Comparison of ENCODE assay signal across 14 cellular contexts in the genomic region with DNA sequence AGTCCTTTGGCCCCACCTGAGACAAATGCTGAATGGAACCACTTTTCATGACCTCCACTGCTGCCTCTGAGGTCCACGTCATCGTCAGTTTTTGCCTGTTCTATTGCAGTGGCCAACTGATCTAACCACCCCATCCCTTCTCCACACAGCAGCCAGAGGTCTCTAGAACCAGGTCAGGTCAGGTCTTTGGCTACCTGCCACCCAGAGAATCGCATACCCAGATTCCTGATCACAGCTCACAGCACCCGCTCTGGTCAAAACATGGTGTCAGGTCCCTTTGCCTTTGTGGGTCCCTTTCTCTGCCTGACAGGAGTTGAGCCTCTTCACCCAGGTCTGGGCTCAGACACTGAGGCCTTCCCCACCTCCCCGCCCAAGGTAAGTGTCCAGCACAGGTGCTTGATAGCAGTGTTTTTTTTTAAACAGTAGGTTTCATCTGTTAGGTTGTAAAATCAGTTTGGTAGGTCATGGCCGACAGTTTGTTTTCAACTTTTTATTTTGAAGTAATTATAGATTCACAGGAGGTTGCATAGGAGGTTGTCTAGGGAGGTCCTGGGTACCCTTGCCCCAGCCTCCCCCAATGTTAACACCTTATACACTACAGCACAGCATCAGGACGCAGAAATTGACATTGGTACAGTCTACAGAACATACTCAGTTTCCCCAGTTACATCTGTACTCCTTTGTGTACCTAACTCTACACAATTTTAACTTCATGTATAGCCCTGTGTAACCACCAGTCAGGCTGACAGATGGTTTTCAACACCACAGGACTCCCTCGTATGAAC. TPM values are rescaled to one million over a fixed set of nuclear protein-coding genes. Genes with fewer than 3 reads are reported as not detected.
DNase-seq lines count a peak whose midpoint lies in the region; ATAC-seq and TF ChIP-seq lines count a peak whose summit lies in the region.
"Had no signal": no experiment of that assay in that cellular context is flagged by ENCODE, and none has a peak within 500 bp of the region (broad histone marks: within the 10 kb centered on the region; RNA-seq: fewer than 3 reads in every experiment).

No MANE protein-coding gene starts in this region.

- peak overlapping the region; percentile 34 for H3K27ac Mint-ChIP-seq in CD4-positive, alpha-beta T cell
- H3K27ac Mint-ChIP-seq in CD8-positive, alpha-beta memory T cell: peak overlapping the region in 5 of 8 donors; percentile 22 to 83 (median 36)
- peak overlapping the region; percentile 61 for H3K27ac Mint-ChIP-seq in memory B cell
- H3K27ac Mint-ChIP-seq in stimulated activated naive CD8-positive, alpha-beta T cell treated with anti-CD3 and anti-CD28 coated beads, Interleukin-15, amount 100 ng/mL, for 72 hours: peak overlapping the region in 1 of 2 donors; percentile 66
- H3K27ac Mint-ChIP-seq: activated CD4-positive, alpha-beta T cell treated with anti-CD3 and anti-CD28 coated beads, Interleukin-2, amount 10 ng/mL, durations not matched to agents 24 days and 14 days had no signal

- no peak overlapping the region for H3K4me3 Mint-ChIP-seq in CD4-positive, alpha-beta T cell
- H3K4me3 Mint-ChIP-seq in CD8-positive, alpha-beta memory T cell: no peak overlapping the region
- H3K4me3 Mint-ChIP-seq in memory B cell: no peak overlapping the region
- no peak overlapping the region for H3K4me3 Mint-ChIP-seq in stimulated activated naive CD8-positive, alpha-beta T cell treated with anti-CD3 and anti-CD28 coated beads, Interleukin-15, amount 100 ng/mL, for 72 hours
- H3K4me3 Mint-ChIP-seq: activated CD4-positive, alpha-beta T cell treated with anti-CD3 and anti-CD28 coated beads, Interleukin-2, amount 10 ng/mL, durations not matched to agents 24 days and 14 days had no signal

- no peaks in the 10 kb centered on the region for H3K9me3 Mint-ChIP-seq in CD4-positive, alpha-beta T cell
- no peaks in the 10 kb centered on the region for H3K9me3 Mint-ChIP-seq in CD8-positive, alpha-beta memory T cell
- no peaks in the 10 kb centered on the region for H3K9me3 Mint-ChIP-seq in memory B cell
- H3K9me3 Mint-ChIP-seq in stimulated activated naive CD8-positive, alpha-beta T cell treated with anti-CD3 and anti-CD28 coated beads, Interleukin-15, amount 100 ng/mL, for 72 hours: no peaks in the 10 kb centered on the region
- H3K9me3 Mint-ChIP-seq: activated CD4-positive, alpha-beta T cell treated with anti-CD3 and anti-CD28 coated beads, Interleukin-2, amount 10 ng/mL, durations not matched to agents 24 days and 14 days had no signal

- no peak overlapping the region for H3K4me3 ChIP-seq in CD8-positive, alpha-beta memory T cell (ENCODE audit: low read length)
- H3K4me3 ChIP-seq: SK-N-MC, tibial nerve had no signal

- H3K4me1 Mint-ChIP-seq in CD4-positive, alpha-beta T cell (ENCODE audit: low read depth): peaks cover 34% of the 10 kb centered on the region
- peaks cover 25 to 46% (median 26%) of the 10 kb centered on the region in 3 donors for H3K4me1 Mint-ChIP-seq in CD8-positive, alpha-beta memory T cell
- peaks cover 20% of the 10 kb centered on the region for H3K4me1 Mint-ChIP-seq in memory B cell
- H3K4me1 Mint-ChIP-seq in stimulated activated naive CD8-positive, alpha-beta T cell treated with anti-CD3 and anti-CD28 coated beads, Interleukin-15, amount 100 ng/mL, for 72 hours: peaks cover 40% of the 10 kb centered on the region

- ATAC-seq in CD4-positive, alpha-beta T cell (ENCODE audit: poor library complexity): peak; percentile 6
- ATAC-seq in memory B cell (ENCODE audit: low read depth) (no peak), GM19455 (IDR thresholded peaks at IDR 0.05; ENCODE audit: unreplicated experiment) (no peak)
- no peak for ATAC-seq in stimulated activated naive CD8-positive, alpha-beta T cell treated with anti-CD3 and anti-CD28 coated beads, Interleukin-15, amount 100 ng/mL, for 72 hours
- ATAC-seq: HCT116 had no signal

- H3K27me3 Mint-ChIP-seq in CD4-positive, alpha-beta T cell: no peaks in the 10 kb centered on the region
- no peaks in the 10 kb centered on the region for H3K27me3 Mint-ChIP-seq in CD8-positive, alpha-beta memory T cell
- no peaks in the 10 kb centered on the region for H3K27me3 Mint-ChIP-seq in memory B cell
- H3K27me3 Mint-ChIP-seq in stimulated activated naive CD8-positive, alpha-beta T cell treated with anti-CD3 and anti-CD28 coated beads, Interleukin-15, amount 100 ng/mL, for 72 hours: no peaks in the 10 kb centered on the region
- H3K27me3 Mint-ChIP-seq: activated CD4-positive, alpha-beta T cell treated with anti-CD3 and anti-CD28 coated beads, Interleukin-2, amount 10 ng/mL, durations not matched to agents 24 days and 14 days had no signal

- H3K4me1 ChIP-seq in CD8-positive, alpha-beta memory T cell (ENCODE audit: insufficient read depth, low read length): peaks cover 6% of the 10 kb centered on the region
- H3K4me1 ChIP-seq: parathyroid adenoma had no signal

- no peaks in the 10 kb centered on the region for H3K9me3 ChIP-seq in CD4-positive, alpha-beta T cell (ENCODE audit: control insufficient read depth, low read length)
- no peaks in the 10 kb centered on the region for H3K9me3 ChIP-seq in CD8-positive, alpha-beta memory T cell (ENCODE audit: low read length)
- H3K9me3 ChIP-seq: tibial nerve had no signal

- no peak for DNase-seq in CD4-positive, alpha-beta T cell
- no peak for DNase-seq in CD8-positive, alpha-beta memory T cell
- DNase-seq in memory B cell (ENCODE audit: low spot score in 2 of 2): no peak
- DNase-seq in stimulated activated naive CD8-positive, alpha-beta T cell treated with anti-CD3 and anti-CD28 coated beads, Interleukin-15, amount 100 ng/mL, for 72 hours: no peak
- DNase-seq: activated CD4-positive, alpha-beta T cell treated with anti-CD3 and anti-CD28 coated beads, Interleukin-2, amount 10 ng/mL, durations not matched to agents 24 days and 14 days; DMS53; foreskin fibroblast; NCI-H1436; NCI-H82 had no signal

- peaks cover 70% of the 10 kb centered on the region for H3K36me3 Mint-ChIP-seq in CD4-positive, alpha-beta T cell (ENCODE audit: low read depth)
- H3K36me3 Mint-ChIP-seq in CD8-positive, alpha-beta memory T cell: peaks cover 0 to 62% (median 2%) of the 10 kb centered on the region in 3 donors
- H3K36me3 Mint-ChIP-seq in memory B cell: peaks cover 8% of the 10 kb centered on the region

- CTCF ChIA-PET in CD4-positive, alpha-beta T cell (lab: Charles Lee): interaction anchor here (0.6 kb wide), 1 partner anchor 21 kb away, joined by 4 read pairs; no protein-coding TSS in a partner anchor
- CTCF ChIA-PET in CD8-positive, alpha-beta memory T cell (lab: Charles Lee): no interaction called here

- peaks cover 24% of the 10 kb centered on the region for H3K36me3 ChIP-seq in CD8-positive, alpha-beta memory T cell (ENCODE audit: insufficient read depth, low read length)

- H3K27me3 ChIP-seq in CD4-positive, alpha-beta T cell (ENCODE audit: control insufficient read depth, insufficient read depth, low read length): no peaks in the 10 kb centered on the region
- H3K27me3 ChIP-seq in CD8-positive, alpha-beta memory T cell (ENCODE audit: insufficient read depth, low read length, poor library complexity, severe bottlenecking): no peaks in the 10 kb centered on the region
- H3K27me3 ChIP-seq: tibial nerve had no signal

- intact Hi-C loops in CD4-positive, alpha-beta T cell (cut with DNase I, micrococcal nuclease): loop anchor here (10.0 kb wide), 2 partner anchors 296 to 336 kb away; a partner anchor contains a TSS

- no peak overlapping the region for H3K27ac ChIP-seq in CD4-positive, alpha-beta T cell (ENCODE audit: low read depth, low read length)
- no peak overlapping the region for H3K27ac ChIP-seq in CD8-positive, alpha-beta memory T cell (ENCODE audit: low read depth, low read length)
- H3K27ac ChIP-seq: parathyroid adenoma, SK-N-MC, tibial nerve had no signal

- POLR2A ChIA-PET in CD4-positive, alpha-beta T cell (lab: Charles Lee): interaction anchor here (8.2 kb wide), 1 partner anchor 8 kb away, joined by 94 read pairs; a partner anchor contains a TSS
- POLR2A ChIA-PET in CD8-positive, alpha-beta memory T cell (lab: Charles Lee): interaction anchor here (0.6 kb wide), 1 partner anchor 123 kb away, joined by 3 read pairs; no protein-coding TSS in a partner anchor

- no peak for TF ChIP-seq CTCF in CD4-positive, alpha-beta T cell (IDR thresholded peaks at IDR 0.05)

RNA-seq across cellular contexts. Expression of a gene that starts 6.9 kb away (rescaled TPM):
- total RNA-seq in CD4-positive, alpha-beta T cell: 10 to 100 TPM; 30.2 to 32.6 TPM
- 10 to 100 TPM; 24.4 to 27.7 TPM for total RNA-seq in CD8-positive, alpha-beta memory T cell
- polyA plus RNA-seq in CD8-positive, alpha-beta memory T cell: 59.9 TPM

RNA-seq across cellular contexts. Expression of a gene that starts 8.3 kb away (rescaled TPM):
- total RNA-seq in CD4-positive, alpha-beta T cell: 10 to 100 TPM; 10.7 to 11.3 TPM
- 10 to 100 TPM; 47.7 to 48.6 TPM for total RNA-seq in CD8-positive, alpha-beta memory T cell
- polyA plus RNA-seq in CD8-positive, alpha-beta memory T cell: 62.4 TPM

RNA-seq across cellular contexts. Expression of a gene that starts 9.1 kb away (rescaled TPM):
- 10 to 100 TPM; 15.2 to 15.5 TPM for total RNA-seq in CD4-positive, alpha-beta T cell
- 10 to 100 TPM; 38.5 to 44.8 TPM for total RNA-seq in CD8-positive, alpha-beta memory T cell
- polyA plus RNA-seq in CD8-positive, alpha-beta memory T cell: 4.6 TPM

RNA-seq across cellular contexts. Expression of a gene that starts 38.4 kb away (rescaled TPM):
- total RNA-seq in CD4-positive, alpha-beta T cell: 10 to 100 TPM; 68.5 to 77.4 TPM
- 10 to 100 TPM; 87.3 to 88.8 TPM for total RNA-seq in CD8-positive, alpha-beta memory T cell
- polyA plus RNA-seq in CD8-positive, alpha-beta memory T cell: 82.7 TPM

RNA-seq across cellular contexts. Expression of a gene that starts 39.1 kb away (rescaled TPM):
- under 1 TPM; 0.75 to 0.82 TPM for total RNA-seq in CD4-positive, alpha-beta T cell
- total RNA-seq in CD8-positive, alpha-beta memory T cell: 100 to 1,000 TPM in 1 of 2 experiments, 10 to 100 TPM in 1; 99.0 to 101 TPM
- 0.17 TPM for polyA plus RNA-seq in CD8-positive, alpha-beta memory T cell
